16 cellular contexts compared by ENCODE assay signal in the genomic region with DNA sequence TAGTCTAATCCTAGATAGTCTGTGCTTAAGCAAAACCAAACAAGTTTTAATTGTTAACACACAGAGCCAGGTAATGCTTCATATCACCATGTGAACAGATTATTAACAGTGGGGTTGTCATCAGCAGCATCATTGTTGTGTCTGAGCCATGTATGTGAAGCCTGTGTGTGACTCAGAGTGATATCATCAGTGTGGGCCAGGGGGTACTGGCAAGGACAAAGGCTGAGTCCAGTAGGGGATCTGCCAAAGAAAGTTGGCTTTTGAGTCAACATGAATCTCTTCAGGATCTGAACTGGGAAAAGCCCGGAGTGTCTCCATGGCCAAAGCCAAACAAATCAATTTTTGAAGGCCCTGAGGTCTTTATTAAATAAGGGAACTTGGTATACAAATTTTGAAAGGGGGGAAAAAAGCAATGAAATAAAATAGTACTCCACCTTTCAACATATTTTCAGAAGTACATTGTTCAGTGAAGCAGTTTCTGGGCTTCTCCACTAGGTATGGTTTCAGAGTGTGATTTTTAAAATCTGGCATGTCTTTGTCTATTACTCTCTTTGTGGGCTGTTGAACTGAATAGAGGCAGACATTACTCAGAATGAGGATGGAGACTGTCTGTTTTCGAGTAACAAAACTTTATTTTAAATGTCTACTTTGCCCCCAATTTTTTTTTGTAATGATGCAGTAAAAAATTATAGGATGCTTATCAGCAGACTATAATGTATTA.
DNase-seq lines count a peak whose midpoint lies in the region; ATAC-seq and TF ChIP-seq lines count a peak whose summit lies in the region.
"Had no signal": no experiment of that assay in that cellular context is flagged by ENCODE, and none has a peak within 500 bp of the region (broad histone marks: within the 10 kb centered on the region; RNA-seq: fewer than 3 reads in every experiment).

No MANE protein-coding gene starts in this region.

- H3K4me3 Mint-ChIP-seq in Calu3 (ENCODE audit: low read depth, unreplicated experiment) = no peak overlapping the region
- no peak overlapping the region for H3K4me3 Mint-ChIP-seq in activated CD4-positive, alpha-beta T cell treated with anti-CD3 and anti-CD28 coated beads, Interleukin-2, amount 10 ng/mL, durations not matched to agents 24 days and 14 days
- H3K4me3 Mint-ChIP-seq in CD4-positive, alpha-beta T cell = no peak overlapping the region
- H3K4me3 Mint-ChIP-seq: activated CD8-positive, alpha-beta T cell treated with anti-CD3 and anti-CD28 coated beads for 36 hours had no signal

- no peak for TF ChIP-seq CTCF in Calu3 (IDR thresholded peaks at IDR 0.05; ENCODE audit: unreplicated experiment)
- no peak for TF ChIP-seq CTCF in choroid plexus epithelial cell (conservative IDR thresholded peaks at IDR 0.05; ENCODE audit: low read depth, low read length)
- no peak for TF ChIP-seq CTCF in CD4-positive, alpha-beta T cell (IDR thresholded peaks at IDR 0.05)

- intact Hi-C loops in Calu3 (cut with micrococcal nuclease; ENCODE audit: unreplicated experiment) = no loop called here
- intact Hi-C loops in activated CD4-positive, alpha-beta T cell treated with anti-CD3 and anti-CD28 coated beads, Interleukin-2, amount 10 ng/mL, durations not matched to agents 24 days and 14 days (cut with micrococcal nuclease) = no loop called here
- intact Hi-C loops in CD4-positive, alpha-beta T cell (cut with DNase I, micrococcal nuclease) = no loop called here

- H3K27me3 Mint-ChIP-seq in Calu3 (ENCODE audit: unreplicated experiment) = no peaks in the 10 kb centered on the region
- no peaks in the 10 kb centered on the region for H3K27me3 Mint-ChIP-seq in activated CD4-positive, alpha-beta T cell treated with anti-CD3 and anti-CD28 coated beads, Interleukin-2, amount 10 ng/mL, durations not matched to agents 24 days and 14 days
- no peaks in the 10 kb centered on the region for H3K27me3 Mint-ChIP-seq in CD4-positive, alpha-beta T cell
- H3K27me3 Mint-ChIP-seq: activated CD8-positive, alpha-beta T cell treated with anti-CD3 and anti-CD28 coated beads for 36 hours had no signal

- no peaks in the 10 kb centered on the region for H3K9me3 Mint-ChIP-seq in Calu3 (ENCODE audit: low read depth, unreplicated experiment)
- no peaks in the 10 kb centered on the region for H3K9me3 Mint-ChIP-seq in activated CD4-positive, alpha-beta T cell treated with anti-CD3 and anti-CD28 coated beads, Interleukin-2, amount 10 ng/mL, durations not matched to agents 24 days and 14 days
- peaks cover 2% of the 10 kb centered on the region for H3K9me3 Mint-ChIP-seq in CD4-positive, alpha-beta T cell

- H3K27ac Mint-ChIP-seq in Calu3 (ENCODE audit: unreplicated experiment) = peak overlapping the region; percentile 50
- H3K27ac Mint-ChIP-seq in activated CD4-positive, alpha-beta T cell treated with anti-CD3 and anti-CD28 coated beads, Interleukin-2, amount 10 ng/mL, durations not matched to agents 24 days and 14 days = no peak overlapping the region
- H3K27ac Mint-ChIP-seq in CD4-positive, alpha-beta T cell = no peak overlapping the region
- H3K27ac Mint-ChIP-seq: activated CD8-positive, alpha-beta T cell treated with anti-CD3 and anti-CD28 coated beads for 36 hours had no signal

- H3K4me1 Mint-ChIP-seq in Calu3 (ENCODE audit: low read depth, unreplicated experiment) = peaks cover 16% of the 10 kb centered on the region
- no peaks in the 10 kb centered on the region for H3K4me1 Mint-ChIP-seq in activated CD4-positive, alpha-beta T cell treated with anti-CD3 and anti-CD28 coated beads, Interleukin-2, amount 10 ng/mL, durations not matched to agents 24 days and 14 days
- H3K4me1 Mint-ChIP-seq in CD4-positive, alpha-beta T cell (ENCODE audit: low read depth) = no peaks in the 10 kb centered on the region

- no peaks in the 10 kb centered on the region for H3K27me3 ChIP-seq in CD4-positive, alpha-beta T cell (ENCODE audit: control insufficient read depth, insufficient read depth, low read length)

- ATAC-seq in CD4-positive, alpha-beta T cell (ENCODE audit: poor library complexity) = no peak
- ATAC-seq in HG03432 (IDR thresholded peaks at IDR 0.05; ENCODE audit: unreplicated experiment) = no peak
- ATAC-seq: activated CD8-positive, alpha-beta T cell treated with anti-CD3 and anti-CD28 coated beads for 36 hours had no signal

- POLR2A ChIA-PET in CD4-positive, alpha-beta T cell (lab: Charles Lee) = no interaction called here

- no peak overlapping the region for H3K4me3 ChIP-seq in choroid plexus epithelial cell (ENCODE audit: low read depth, low read length)
- H3K4me3 ChIP-seq: coronary artery had no signal

- BruUV-seq in Calu3 (replicated peaks; lab: Mats Ljungman, UMichigan) = no TSS peak

- DNase-seq in Calu3 (peak; percentile 33), NCI-H69 (lab: John Stamatoyannopoulos, UW) (peak; percentile 10), choroid plexus epithelial cell (ENCODE audit: low read depth) (peak; percentile 50), myocyte (ENCODE audit: low read depth) (peak; percentile 26), NCI-H2081 treated with DMSO at 0.1 percent for 48 hours (lab: John Stamatoyannopoulos, UW) (no peak)
- DNase-seq in activated CD4-positive, alpha-beta T cell treated with anti-CD3 and anti-CD28 coated beads, Interleukin-2, amount 10 ng/mL, durations not matched to agents 24 days and 14 days = no peak
- no peak for DNase-seq in CD4-positive, alpha-beta T cell
- DNase-seq: activated CD8-positive, alpha-beta T cell treated with anti-CD3 and anti-CD28 coated beads for 36 hours; head of caudate nucleus; NCI-H1417; stimulated activated CD4-positive, alpha-beta T cell treated with anti-CD3 and anti-CD28 coated beads, Interleukin-1b, Interleukin-23, amount 100 ng/mL, for 48 hours; stimulated activated naive CD4-positive, alpha-beta T cell; T-helper 1 cell had no signal

- CTCF ChIA-PET in Calu3 (lab: Charles Lee) = no interaction called here
- CTCF ChIA-PET in CD4-positive, alpha-beta T cell (lab: Charles Lee) = no interaction called here

- H3K36me3 Mint-ChIP-seq in Calu3 (ENCODE audit: insufficient read depth, unreplicated experiment) = no peaks in the 10 kb centered on the region
- no peaks in the 10 kb centered on the region for H3K36me3 Mint-ChIP-seq in activated CD4-positive, alpha-beta T cell treated with anti-CD3 and anti-CD28 coated beads, Interleukin-2, amount 10 ng/mL, durations not matched to agents 24 days and 14 days (ENCODE audit: low read depth)
- no peaks in the 10 kb centered on the region for H3K36me3 Mint-ChIP-seq in CD4-positive, alpha-beta T cell (ENCODE audit: low read depth)

- H3K9me3 ChIP-seq in CD4-positive, alpha-beta T cell (ENCODE audit: control insufficient read depth, low read length) = no peaks in the 10 kb centered on the region

- H3K27ac ChIP-seq in CD4-positive, alpha-beta T cell (ENCODE audit: low read depth, low read length) = no peak overlapping the region
- H3K27ac ChIP-seq: C4-2B, coronary artery had no signal

Comparison
In these comparisons a context has a peak if more than half of its experiments do, and no peak if none do; other contexts are left out.
1. DNase-seq: peak in Calu3 (single experiment), NCI-H69 (single experiment), choroid plexus epithelial cell (single experiment) and myocyte (single experiment); none in activated CD4-positive, alpha-beta T cell treated with anti-CD3 and anti-CD28 coated beads, Interleukin-2, amount 10 ng/mL, durations not matched to agents 24 days and 14 days (single experiment), NCI-H2081 treated with DMSO at 0.1 percent for 48 hours (single experiment) and CD4-positive, alpha-beta T cell (0 of 10).